Comparison of ENCODE assay signal across 9 cellular contexts in genomic region chr11:57787920-57788716, GRCh38. TPM values are rescaled to one million over a fixed set of nuclear protein-coding genes. Genes with fewer than 3 reads are reported as not detected.
DNase-seq lines count a peak whose midpoint lies in the region; ATAC-seq and TF ChIP-seq lines count a peak whose summit lies in the region.
"Had no signal": no experiment of that assay in that cellular context is flagged by ENCODE, and none has a peak within 500 bp of the region (broad histone marks: within the 10 kb centered on the region; RNA-seq: fewer than 3 reads in every experiment).

No MANE protein-coding gene starts in this region.

- TF ChIP-seq CTCF in Panc1 (IDR thresholded peaks at IDR 0.05): no peak

- in situ Hi-C loops in Panc1 (cut with HindIII; ENCODE audit: low pct_unique_long_range_greater_than_20kb, low sequenced_read_pairs): no loop called here

- BruUV-seq in Panc1 (replicated peaks; lab: Mats Ljungman, UMichigan): no TSS peak

- H3K27ac Mint-ChIP-seq in activated naive CD8-positive, alpha-beta T cell treated with anti-CD3 and anti-CD28 coated beads, Interleukin-2, amount 10 ng/mL, durations not matched to agents 7 days and 5 days: peak overlapping the region; percentile 2
- no peak overlapping the region for H3K27ac Mint-ChIP-seq in activated naive CD8-positive, alpha-beta T cell treated with anti-CD3 and anti-CD28 coated beads, Interleukin-2, amount 50 U/mL, for 24 hours

- H3K36me3 ChIP-seq in Panc1 (ENCODE audit: control insufficient read depth, insufficient read depth, low read length) (no peaks in the 10 kb centered on the region; the same call in 1 of the 2 replicates), iPS-18a (ENCODE audit: control insufficient read depth, low read depth, low read length) (peaks cover 16% of the 10 kb centered on the region)

- H3K9me3 ChIP-seq in Panc1 (ENCODE audit: control insufficient read depth, insufficient read depth, low read depth, low read length) (no peaks in the 10 kb centered on the region), iPS-18a (ENCODE audit: control insufficient read depth, low read depth, low read length) (no peaks in the 10 kb centered on the region)

- intact Hi-C loops in Panc1 (cut with micrococcal nuclease; ENCODE audit: unreplicated experiment): no loop called here

- POLR2A ChIA-PET in activated naive CD8-positive, alpha-beta T cell treated with anti-CD3 and anti-CD28 coated beads, Interleukin-2, amount 10 ng/mL, durations not matched to agents 7 days and 5 days (lab: Charles Lee): interaction anchor here (1.6 kb wide), 1 partner anchor 46 kb away, joined by 3 read pairs; no protein-coding TSS in a partner anchor
- POLR2A ChIA-PET in Panc1 (lab: Charles Lee): interaction anchor here (0.6 to 0.9 kb wide), 2 partner anchors 10 to 26 kb away, joined by 3 read pairs; partner anchors contain the start of gene CTNND1

- H3K4me3 ChIP-seq in Panc1 (ENCODE audit: low read depth in 2 of 2, low read length in 2 of 2): no peak overlapping the region
- H3K4me3 ChIP-seq in iPS-18a (ENCODE audit: low read length): no peak overlapping the region

- no peak for DNase-seq in activated naive CD8-positive, alpha-beta T cell treated with anti-CD3 and anti-CD28 coated beads, Interleukin-2, amount 10 ng/mL, durations not matched to agents 7 days and 5 days
- no peak for DNase-seq in activated naive CD8-positive, alpha-beta T cell treated with anti-CD3 and anti-CD28 coated beads, Interleukin-2, amount 50 U/mL, for 24 hours
- no peak for DNase-seq in Panc1 (ENCODE audit: low read depth, low spot score)
- DNase-seq in ureter (ENCODE audit: low spot score): peak; percentile 81
- no peak for DNase-seq in HCEC 1CT
- DNase-seq in NCI-H1436 (lab: John Stamatoyannopoulos, UW): no peak
- no peak for DNase-seq in NCI-H187 treated with DMSO at 0.1 percent for 48 hours (lab: John Stamatoyannopoulos, UW)

- H3K27ac ChIP-seq in Panc1 (ENCODE audit: low read length): peak overlapping the region; percentile 57
- peak overlapping the region; percentile 75 for H3K27ac ChIP-seq in iPS-18a (ENCODE audit: low read length)

- H3K27me3 Mint-ChIP-seq in activated naive CD8-positive, alpha-beta T cell treated with anti-CD3 and anti-CD28 coated beads, Interleukin-2, amount 10 ng/mL, durations not matched to agents 7 days and 5 days: no peaks in the 10 kb centered on the region
- H3K27me3 Mint-ChIP-seq in activated naive CD8-positive, alpha-beta T cell treated with anti-CD3 and anti-CD28 coated beads, Interleukin-2, amount 50 U/mL, for 24 hours: peaks cover 3% of the 10 kb centered on the region

- H3K27me3 ChIP-seq in Panc1 (ENCODE audit: control insufficient read depth, insufficient read depth, low read length): no peaks in the 10 kb centered on the region
- H3K27me3 ChIP-seq in iPS-18a (ENCODE audit: control insufficient read depth, insufficient read depth, low read length): no peaks in the 10 kb centered on the region

- H3K4me1 ChIP-seq in Panc1 (ENCODE audit: control insufficient read depth, insufficient read depth, low read length) (peaks cover 55% of the 10 kb centered on the region), iPS-18a (ENCODE audit: control insufficient read depth, low read depth, low read length) (peaks cover 20% of the 10 kb centered on the region)

- H3K36me3 Mint-ChIP-seq in activated naive CD8-positive, alpha-beta T cell treated with anti-CD3 and anti-CD28 coated beads, Interleukin-2, amount 10 ng/mL, durations not matched to agents 7 days and 5 days: peaks cover 5% of the 10 kb centered on the region
- H3K36me3 Mint-ChIP-seq in activated naive CD8-positive, alpha-beta T cell treated with anti-CD3 and anti-CD28 coated beads, Interleukin-2, amount 50 U/mL, for 24 hours (ENCODE audit: low read depth): peaks cover 4% of the 10 kb centered on the region

- ATAC-seq in activated naive CD8-positive, alpha-beta T cell treated with anti-CD3 and anti-CD28 coated beads, Interleukin-2, amount 10 ng/mL, durations not matched to agents 7 days and 5 days (ENCODE audit: low read depth): no peak
- ATAC-seq in activated naive CD8-positive, alpha-beta T cell treated with anti-CD3 and anti-CD28 coated beads, Interleukin-2, amount 50 U/mL, for 24 hours: no peak
- ATAC-seq in Panc1: no peak

- H3K9ac ChIP-seq in iPS-18a (ENCODE audit: low read length): peak overlapping the region; percentile 33

- CTCF ChIA-PET in Panc1 (lab: Charles Lee): no interaction called here

- H3K4me3 Mint-ChIP-seq in activated naive CD8-positive, alpha-beta T cell treated with anti-CD3 and anti-CD28 coated beads, Interleukin-2, amount 10 ng/mL, durations not matched to agents 7 days and 5 days: no peak overlapping the region
- H3K4me3 Mint-ChIP-seq in activated naive CD8-positive, alpha-beta T cell treated with anti-CD3 and anti-CD28 coated beads, Interleukin-2, amount 50 U/mL, for 24 hours: no peak overlapping the region

- H3K4me1 Mint-ChIP-seq in activated naive CD8-positive, alpha-beta T cell treated with anti-CD3 and anti-CD28 coated beads, Interleukin-2, amount 10 ng/mL, durations not matched to agents 7 days and 5 days: peaks cover 43% of the 10 kb centered on the region
- peaks cover 26% of the 10 kb centered on the region for H3K4me1 Mint-ChIP-seq in activated naive CD8-positive, alpha-beta T cell treated with anti-CD3 and anti-CD28 coated beads, Interleukin-2, amount 50 U/mL, for 24 hours

- H3K9me3 Mint-ChIP-seq in activated naive CD8-positive, alpha-beta T cell treated with anti-CD3 and anti-CD28 coated beads, Interleukin-2, amount 10 ng/mL, durations not matched to agents 7 days and 5 days: no peaks in the 10 kb centered on the region
- H3K9me3 Mint-ChIP-seq in activated naive CD8-positive, alpha-beta T cell treated with anti-CD3 and anti-CD28 coated beads, Interleukin-2, amount 50 U/mL, for 24 hours: no peaks in the 10 kb centered on the region

RNA-seq across cellular contexts. Expression of gene CTNND1, which starts 26.5 kb away (rescaled TPM):
- 10 to 100 TPM in 1 of 2 experiments, 1 to 10 TPM in 1; 9.3 to 11.2 TPM for total RNA-seq in activated naive CD8-positive, alpha-beta T cell treated with anti-CD3 and anti-CD28 coated beads, Interleukin-2, amount 10 ng/mL, durations not matched to agents 7 days and 5 days
- total RNA-seq in Panc1 (2021; ENCODE audit: unreplicated experiment) (189 TPM), ureter (426 TPM)
- 184 TPM for polyA plus RNA-seq in Panc1 (2012; ENCODE audit: insufficient read length)

RNA-seq across cellular contexts. Expression of gene BTBD18, which starts 36.5 kb away (rescaled TPM):
- not detected for total RNA-seq in activated naive CD8-positive, alpha-beta T cell treated with anti-CD3 and anti-CD28 coated beads, Interleukin-2, amount 10 ng/mL, durations not matched to agents 7 days and 5 days
- not detected for total RNA-seq in Panc1 (2021; ENCODE audit: unreplicated experiment)
- polyA plus RNA-seq in Panc1 (2012; ENCODE audit: insufficient read length): not detected
- not detected for total RNA-seq in ureter
- polyA plus RNA-seq: AG04450 had no signal

RNA-seq across cellular contexts. Expression of gene SELENOH, which starts 46.8 kb away (rescaled TPM):
- 100 to 1,000 TPM; 176 to 178 TPM for total RNA-seq in activated naive CD8-positive, alpha-beta T cell treated with anti-CD3 and anti-CD28 coated beads, Interleukin-2, amount 10 ng/mL, durations not matched to agents 7 days and 5 days
- total RNA-seq in Panc1 (2021; ENCODE audit: unreplicated experiment) (112 TPM), ureter (111 TPM)
- polyA plus RNA-seq in Panc1 (2012; ENCODE audit: insufficient read length): 115 TPM

Comparison
In these comparisons a context has a peak if more than half of its experiments do, and no peak if none do; other contexts are left out.
1. RNA of gene CTNND1, which starts 26.5 kb away (total RNA-seq): 426 TPM in ureter (single experiment) and 189 TPM in Panc1 (single experiment); 9.3 to 11.2 TPM in activated naive CD8-positive, alpha-beta T cell treated with anti-CD3 and anti-CD28 coated beads, Interleukin-2, amount 10 ng/mL, durations not matched to agents 7 days and 5 days; every median in the first group is over 10 times any median in the second.